In the genomic region with DNA sequence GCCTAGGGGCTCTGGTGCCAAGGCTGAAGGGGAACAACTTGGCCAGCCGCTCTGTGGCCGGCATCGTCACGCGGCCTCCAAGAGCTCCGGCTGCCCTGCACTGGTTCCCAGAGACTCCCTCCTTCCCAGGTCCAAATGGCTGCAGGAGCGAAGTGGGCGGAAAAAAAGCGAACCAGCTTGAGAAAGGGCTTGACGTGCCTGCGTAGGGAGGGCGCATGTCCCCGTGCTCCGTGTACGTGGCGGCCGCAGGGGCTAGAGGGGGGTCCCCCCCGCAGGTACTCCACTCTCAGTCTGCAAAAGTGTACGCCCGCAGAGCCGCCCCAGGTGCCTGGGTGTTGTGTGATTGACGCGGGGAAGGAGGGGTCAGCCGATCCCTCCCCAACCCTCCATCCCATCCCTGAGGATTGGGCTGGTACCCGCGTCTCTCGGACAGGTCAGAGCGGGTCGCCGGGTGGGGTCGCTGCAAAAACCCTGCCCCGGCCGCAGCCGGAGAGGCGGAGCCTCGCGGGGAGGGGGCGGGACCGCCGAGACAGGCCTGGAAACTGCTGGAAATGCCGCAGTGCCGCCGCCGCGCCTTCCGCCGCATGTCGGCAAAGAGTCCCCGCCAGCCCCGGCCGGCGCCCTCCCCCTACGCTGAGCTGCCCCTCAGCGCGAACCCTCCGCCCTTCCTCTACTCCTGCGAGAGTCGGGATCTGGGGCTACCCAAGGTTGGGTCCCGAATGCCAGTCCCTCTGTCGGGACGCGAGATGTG, we compare ENCODE assay signal across 8 cellular contexts. TPM values are rescaled to one million over a fixed set of nuclear protein-coding genes. Genes with fewer than 3 reads are reported as not detected.
DNase-seq lines count a peak whose midpoint lies in the region; ATAC-seq lines count a peak whose summit lies in the region.

No MANE protein-coding gene starts in this region.

- DNase-seq in COLO668 (lab: John Stamatoyannopoulos, UW; ENCODE audit: unreplicated experiment), result peak; percentile 78
- peak; percentile 81 for DNase-seq in NT2/D1 (ENCODE audit: low read depth, low spot score)
- peak; percentile 85 for DNase-seq in activated T-cell treated with anti-CD3 and anti-CD28 coated beads, Interleukin-2, amount 50 U/mL, for 1 hour
- DNase-seq in stimulated activated CD8-positive, alpha-beta memory T cell treated with anti-CD3 and anti-CD28 coated beads, Interleukin-7, amount 100 ng/mL, for 4 hours (ENCODE audit: low read depth in 2 of 2), result peak; percentile 70 to 85

- peak; percentile 56 for ATAC-seq in GM19438 (IDR thresholded peaks at IDR 0.05; ENCODE audit: low read depth, unreplicated experiment)
- peak; percentile 29 for ATAC-seq in HG03558 (IDR thresholded peaks at IDR 0.05; ENCODE audit: extremely low read depth, unreplicated experiment)

- no peaks in the 10 kb centered on the region for H3K9me3 ChIP-seq in NT2/D1 (ENCODE audit: insufficient read depth, low read length)
- H3K9me3 ChIP-seq in esophagus (ENCODE audit: control insufficient read depth in 2 of 2, insufficient read depth in 1 of 2, low read depth in 1 of 2, low read length in 1 of 2), result no peaks in the 10 kb centered on the region
- H3K9me3 ChIP-seq in muscle layer of duodenum (ENCODE audit: control insufficient read depth in 1 of 2, low read length in 2 of 2), result no peaks in the 10 kb centered on the region

- H3K9ac ChIP-seq in NT2/D1 (ENCODE audit: insufficient read length, low read depth), result peak overlapping the region; percentile 87

- H3K4me1 ChIP-seq in NT2/D1 (ENCODE audit: insufficient read depth, insufficient read length) (peaks cover 3% of the 10 kb centered on the region), esophagus (ENCODE audit: control insufficient read depth in 2 of 2, insufficient read depth in 2 of 2, low read length in 1 of 2) (peaks cover 0 to 4% of the 10 kb centered on the region in 2 donors), muscle layer of duodenum (ENCODE audit: control insufficient read depth in 1 of 2, insufficient read depth in 2 of 2, low read length in 2 of 2) (peaks cover 4 to 24% of the 10 kb centered on the region in 2 donors)

- H3K27me3 ChIP-seq in NT2/D1 (ENCODE audit: insufficient read depth, insufficient read length), result no peaks in the 10 kb centered on the region
- no peaks in the 10 kb centered on the region for H3K27me3 ChIP-seq in esophagus (ENCODE audit: control insufficient read depth in 1 of 2, insufficient read depth in 2 of 2, low read length in 2 of 2)
- H3K27me3 ChIP-seq in muscle layer of duodenum (ENCODE audit: low read depth, low read length), result no peaks in the 10 kb centered on the region

- H3K27ac ChIP-seq in esophagus (ENCODE audit: low read depth in 2 of 2, low read length in 1 of 2), result peak overlapping the region; percentile 97 to 100
- H3K27ac ChIP-seq in muscle layer of duodenum (ENCODE audit: low read length), result peak overlapping the region; percentile 100

- 1% methylated on average over 61 to 62 of the region's 62 CpGs for WGBS in esophagus, 2 donors

- peak overlapping the region; percentile 72 for H3K4me3 ChIP-seq in NT2/D1 (ENCODE audit: insufficient read length, low read depth)
- peak overlapping the region; percentile 67 to 88 for H3K4me3 ChIP-seq in esophagus (ENCODE audit: low read depth in 1 of 2, low read length in 2 of 2)
- peak overlapping the region; percentile 87 to 100 for H3K4me3 ChIP-seq in muscle layer of duodenum (ENCODE audit: low read depth in 1 of 2, low read length in 2 of 2)

- peaks cover 38% of the 10 kb centered on the region for H3K36me3 ChIP-seq in NT2/D1 (ENCODE audit: insufficient read depth, insufficient read length, low read length)
- H3K36me3 ChIP-seq in esophagus (ENCODE audit: control insufficient read depth in 2 of 2, insufficient read depth in 2 of 2, low read length in 1 of 2), result peaks cover 10 to 12% of the 10 kb centered on the region in 2 donors
- peaks cover 25 to 32% of the 10 kb centered on the region in 2 donors for H3K36me3 ChIP-seq in muscle layer of duodenum (ENCODE audit: control insufficient read depth in 1 of 2, insufficient read depth in 2 of 2, low read length in 2 of 2)

RNA-seq across cellular contexts. Expression of gene HSP90AB1, which starts 0.8 kb away (rescaled TPM):
- 100 to 1,000 TPM; 129 to 403 TPM for polyA plus RNA-seq in esophagus

RNA-seq across cellular contexts. Expression of gene SLC35B2, which starts 11.2 kb away (rescaled TPM):
- 10 to 100 TPM in 1 of 2 donors, 1 to 10 TPM in 1; 4.3 to 13.0 TPM for polyA plus RNA-seq in esophagus

RNA-seq across cellular contexts. Expression of gene NFKBIE, which starts 19.3 kb away (rescaled TPM):
- 1 to 10 TPM; 3.8 to 8.1 TPM for polyA plus RNA-seq in esophagus

RNA-seq across cellular contexts. Expression of gene SLC29A1, which starts 22.7 kb away (rescaled TPM):
- 10 to 100 TPM; 11.6 to 18.5 TPM for polyA plus RNA-seq in esophagus

RNA-seq across cellular contexts. Expression of gene TMEM151B, which starts 24.2 kb away (rescaled TPM):
- under 1 TPM in 1 of 2 donors, not detected in 1; 0.06 TPM for polyA plus RNA-seq in esophagus

Comparison
In these comparisons a context has a peak if more than half of its experiments do, and no peak if none do; other contexts are left out.
1. Peak in every context shown above with its lines: DNase-seq, ATAC-seq, H3K4me3 ChIP-seq and H3K27ac ChIP-seq.